8 cellular contexts compared by ENCODE assay signal in the genomic region with DNA sequence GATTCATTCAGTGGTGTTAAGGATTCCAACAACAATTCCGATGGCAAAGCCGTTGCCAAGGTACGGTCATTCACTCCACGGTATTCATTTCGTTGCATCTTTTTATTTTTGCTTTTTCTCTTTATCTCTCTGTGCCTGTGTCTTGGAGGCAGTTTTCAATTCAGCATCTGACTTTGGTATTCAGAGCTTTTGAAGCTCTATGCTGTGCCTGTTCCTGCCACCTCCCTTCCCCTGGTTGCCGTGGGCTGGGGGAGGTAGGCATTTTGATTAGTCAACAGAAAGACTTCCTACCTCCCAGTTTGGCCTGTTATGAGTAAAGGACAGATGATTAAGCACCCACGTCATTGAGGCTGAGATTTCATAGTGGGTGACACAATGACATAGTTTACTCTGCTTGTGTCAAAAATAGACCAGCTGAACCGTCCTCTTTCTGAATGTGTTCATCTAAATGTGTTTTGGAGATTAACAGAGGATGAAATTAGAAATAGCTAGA.
DNase-seq lines count a peak whose midpoint lies in the region; ATAC-seq and TF ChIP-seq lines count a peak whose summit lies in the region.

No MANE protein-coding gene starts in this region.

- H3K4me2 ChIP-seq in osteoblast (ENCODE audit: insufficient read depth, low read length): peak overlapping the region; percentile 88

- intact Hi-C loops in thyroid gland (cut with DNase I): no loop called here

- H3K36me3 ChIP-seq in CD8-positive, alpha-beta memory T cell (ENCODE audit: insufficient read depth, low read length): peaks cover 13% of the 10 kb centered on the region
- H3K36me3 ChIP-seq in osteoblast (ENCODE audit: insufficient read depth, low read length) (peaks cover 47% of the 10 kb centered on the region), thyroid gland (peaks cover 0 to 4% of the 10 kb centered on the region in 2 donors)

- H3K79me2 ChIP-seq in osteoblast (ENCODE audit: insufficient read depth, low read length): peaks cover 88% of the 10 kb centered on the region

- H3K27ac Mint-ChIP-seq in CD8-positive, alpha-beta memory T cell: peak overlapping the region; percentile 79 to 99 (median 94)
- H3K27ac Mint-ChIP-seq in endothelial cell (ENCODE audit: unreplicated experiment): no peak overlapping the region

- peaks cover 87% of the 10 kb centered on the region for H3K4me1 ChIP-seq in CD8-positive, alpha-beta memory T cell (ENCODE audit: insufficient read depth, low read length)
- H3K4me1 ChIP-seq in osteoblast (ENCODE audit: insufficient read depth, low read length): peaks cover 71% of the 10 kb centered on the region
- peaks cover 11 to 31% of the 10 kb centered on the region in 2 donors for H3K4me1 ChIP-seq in thyroid gland

- no peaks in the 10 kb centered on the region for H3K27me3 Mint-ChIP-seq in CD8-positive, alpha-beta memory T cell
- H3K27me3 Mint-ChIP-seq in endothelial cell (ENCODE audit: unreplicated experiment): no peaks in the 10 kb centered on the region

- 64 to 73% methylated on average over 8 of the region's 8 CpGs for WGBS in thyroid gland, 2 donors

- DNase-seq in CD8-positive, alpha-beta memory T cell: peak; percentile 23 to 83 (median 52)
- DNase-seq in M059J (ENCODE audit: low read depth) (peak; percentile 97), activated T-cell treated with anti-CD3 and anti-CD28 coated beads for 1 hour (ENCODE audit: low read depth) (peak; percentile 45), fibroblast of gingiva (ENCODE audit: low read depth) (peak; percentile 92), osteoblast (ENCODE audit: insufficient read length, low spot score, missing footprints) (peak; percentile 44), thyroid gland (peak; percentile 16 to 21), endothelial cell (ENCODE audit: low spot score) (no peak)

- peak; percentile 51 for ATAC-seq in GM21526 (IDR thresholded peaks at IDR 0.05; ENCODE audit: low FRiP score, unreplicated experiment)

- no peaks in the 10 kb centered on the region for H3K27me3 ChIP-seq in CD8-positive, alpha-beta memory T cell (ENCODE audit: insufficient read depth, low read length, poor library complexity, severe bottlenecking)
- H3K27me3 ChIP-seq in osteoblast (ENCODE audit: insufficient read depth, low read length): no peaks in the 10 kb centered on the region
- H3K27me3 ChIP-seq in thyroid gland: no peaks in the 10 kb centered on the region

- peak in 1 of 2 donors; percentile 43 for TF ChIP-seq POLR2A in thyroid gland (IDR thresholded peaks at IDR 0.05)

- POLR2A ChIA-PET in CD8-positive, alpha-beta memory T cell (lab: Charles Lee): interaction anchor here (0.6 to 1.2 kb wide), 3 partner anchors 63 to 1217 kb away, joined by 3 to 4 read pairs (median 3); no protein-coding TSS in a partner anchor

- H3K9me3 ChIP-seq in CD8-positive, alpha-beta memory T cell (ENCODE audit: low read length): no peaks in the 10 kb centered on the region
- H3K9me3 ChIP-seq in osteoblast (ENCODE audit: low read depth, low read length) (no peaks in the 10 kb centered on the region), thyroid gland (no peaks in the 10 kb centered on the region)

- H4K20me1 ChIP-seq in osteoblast (ENCODE audit: insufficient read depth, low read length): peaks cover 47% of the 10 kb centered on the region

- H3K4me3 ChIP-seq in CD8-positive, alpha-beta memory T cell (ENCODE audit: low read length): peak overlapping the region; percentile 47
- H3K4me3 ChIP-seq in osteoblast (ENCODE audit: insufficient read depth, low read length): peak overlapping the region; percentile 77
- H3K4me3 ChIP-seq in thyroid gland (replicated peaks in 1 of 3): peak overlapping the region in 1 of 3 donors; percentile 4

- H3K4me1 Mint-ChIP-seq in CD8-positive, alpha-beta memory T cell: peaks cover 96 to 99% (median 98%) of the 10 kb centered on the region in 3 donors
- H3K4me1 Mint-ChIP-seq in endothelial cell (ENCODE audit: unreplicated experiment): peaks cover 17% of the 10 kb centered on the region

- peak overlapping the region; percentile 78 to 93 (median 88) for H3K4me3 Mint-ChIP-seq in CD8-positive, alpha-beta memory T cell
- no peak overlapping the region for H3K4me3 Mint-ChIP-seq in endothelial cell (ENCODE audit: unreplicated experiment)

- H2AFZ ChIP-seq in osteoblast (ENCODE audit: low read length): no peak overlapping the region

- TF ChIP-seq CTCF in osteoblast (IDR thresholded peaks at IDR 0.05; ENCODE audit: extremely low read depth, low read depth, low read length) (no peak), thyroid gland (IDR thresholded peaks at IDR 0.05) (no peak), endothelial cell (IDR thresholded peaks at IDR 0.05; ENCODE audit: unreplicated experiment) (no peak)

- no peaks in the 10 kb centered on the region for H3K9me3 Mint-ChIP-seq in CD8-positive, alpha-beta memory T cell
- H3K9me3 Mint-ChIP-seq in endothelial cell (ENCODE audit: unreplicated experiment): no peaks in the 10 kb centered on the region

- peak overlapping the region; percentile 60 for H3K27ac ChIP-seq in CD8-positive, alpha-beta memory T cell (ENCODE audit: low read depth, low read length)
- H3K27ac ChIP-seq in osteoblast (ENCODE audit: low read depth, low read length): peak overlapping the region; percentile 93
- H3K27ac ChIP-seq in thyroid gland: peak overlapping the region; percentile 26 to 89 (median 86)

- peaks cover 12 to 67% (median 21%) of the 10 kb centered on the region in 3 donors for H3K36me3 Mint-ChIP-seq in CD8-positive, alpha-beta memory T cell
- H3K36me3 Mint-ChIP-seq in endothelial cell (ENCODE audit: low read depth, unreplicated experiment): no peaks in the 10 kb centered on the region

- CTCF ChIA-PET in CD8-positive, alpha-beta memory T cell (lab: Charles Lee): interaction anchor here (0.7 to 3.4 kb wide), 5 partner anchors 11 to 154 kb away, joined by 3 to 44 read pairs (median 5); a partner anchor contains a TSS
